Comparison of ENCODE assay signal across 8 cellular contexts in the genomic region with DNA sequence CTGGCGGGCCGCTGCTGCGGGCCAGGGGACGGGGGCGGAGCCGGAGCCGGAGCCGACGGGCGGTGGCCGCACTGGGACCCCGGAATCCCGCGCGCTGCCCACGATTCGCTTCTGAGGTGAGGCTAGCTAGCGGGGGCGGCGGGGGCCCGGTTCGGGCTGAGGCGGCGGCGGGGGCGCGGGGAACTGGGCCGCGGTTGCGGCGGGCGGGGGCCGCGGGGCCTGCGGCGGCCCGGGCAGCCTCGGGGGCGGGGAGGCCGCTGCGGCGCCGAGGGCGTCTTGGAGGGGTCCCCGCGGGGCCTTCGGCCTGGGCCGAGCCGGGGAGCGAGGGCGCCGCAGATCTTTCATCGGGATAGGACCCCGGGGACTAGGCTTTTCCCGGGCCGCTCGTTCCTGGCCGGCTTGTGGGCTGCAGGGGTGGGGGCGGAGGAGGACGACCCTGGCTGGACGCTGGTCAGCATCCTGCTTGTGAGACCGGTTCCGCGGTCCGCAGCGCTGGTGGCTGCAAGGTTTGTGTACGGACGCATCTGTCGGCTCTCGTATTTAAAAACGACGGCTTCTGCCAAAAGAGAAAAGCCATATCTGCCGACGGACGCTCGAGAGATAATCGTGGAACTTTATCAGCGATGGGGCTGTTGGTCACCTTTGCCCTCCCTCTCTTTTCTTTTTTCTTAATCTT. TPM values are rescaled to one million over a fixed set of nuclear protein-coding genes. Genes with fewer than 3 reads are reported as not detected.
DNase-seq lines count a peak whose midpoint lies in the region; ATAC-seq, FAIRE-seq and TF ChIP-seq lines count a peak whose summit lies in the region.

No MANE protein-coding gene starts in this region.

- H3K36me3 Mint-ChIP-seq in activated CD8-positive, alpha-beta T cell treated with anti-CD3 and anti-CD28 coated beads, Interleukin-2, amount 10 ng/mL, durations not matched to agents 7 days and 5 days (ENCODE audit: low read depth): peaks cover 44% of the 10 kb centered on the region

- H3K9ac ChIP-seq in trophoblast cell (ENCODE audit: low read length): peak overlapping the region; percentile 83

- H4K91ac ChIP-seq in trophoblast cell (ENCODE audit: low read depth, low read length): peak overlapping the region; percentile 98

- H3K27me3 Mint-ChIP-seq in activated CD8-positive, alpha-beta T cell treated with anti-CD3 and anti-CD28 coated beads, Interleukin-2, amount 10 ng/mL, durations not matched to agents 7 days and 5 days (ENCODE audit: low read depth): no peaks in the 10 kb centered on the region

- H3K18ac ChIP-seq in trophoblast cell (ENCODE audit: low read length): peak overlapping the region; percentile 97

- peak overlapping the region; percentile 96 for H2BK120ac ChIP-seq in trophoblast cell (ENCODE audit: insufficient read depth, low read length, poor library complexity)

- H3K4me3 Mint-ChIP-seq in activated CD8-positive, alpha-beta T cell treated with anti-CD3 and anti-CD28 coated beads, Interleukin-2, amount 10 ng/mL, durations not matched to agents 7 days and 5 days: peak overlapping the region; percentile 95

- H3K14ac ChIP-seq in trophoblast cell (ENCODE audit: low read length): peak overlapping the region; percentile 97

- ATAC-seq in A549 (peak in 1 of 2 experiments; percentile 41; a peak in 3 of 6 replicates), GM18907 (IDR thresholded peaks at IDR 0.05; ENCODE audit: unreplicated experiment) (peak; percentile 15)
- peak; percentile 3 for ATAC-seq in activated CD8-positive, alpha-beta T cell treated with anti-CD3 and anti-CD28 coated beads, Interleukin-2, amount 10 ng/mL, durations not matched to agents 7 days and 5 days

- H3K4me1 Mint-ChIP-seq in activated CD8-positive, alpha-beta T cell treated with anti-CD3 and anti-CD28 coated beads, Interleukin-2, amount 10 ng/mL, durations not matched to agents 7 days and 5 days (ENCODE audit: low read depth): peaks cover 42% of the 10 kb centered on the region

- DNase-seq in A549 (ENCODE audit: low read depth in 1 of 2, low spot score in 1 of 2): peak in 1 of 2 experiments; percentile 15
- peak; percentile 15 for DNase-seq in HPDE6-E6E7 (ENCODE audit: extremely low spot score)
- peak; percentile 42 for DNase-seq in activated CD8-positive, alpha-beta T cell treated with anti-CD3 and anti-CD28 coated beads, Interleukin-2, amount 10 ng/mL, durations not matched to agents 7 days and 5 days
- DNase-seq in cardiac muscle cell (ENCODE audit: low read depth in 1 of 2, low spot score in 1 of 2): peak; percentile 49 to 78
- DNase-seq in trophoblast cell: peak; percentile 41 to 72
- DNase-seq in NCI-H187 treated with DMSO at 0.1 percent for 48 hours (lab: John Stamatoyannopoulos, UW): no peak
- no peak for DNase-seq in inferior parietal cortex (ENCODE audit: extremely low spot score)

- peak overlapping the region; percentile 96 for H4K12ac ChIP-seq in trophoblast cell (ENCODE audit: low read depth, low read length)

- H4K8ac ChIP-seq in trophoblast cell (ENCODE audit: low read depth, low read length): peak overlapping the region; percentile 98

- TF ChIP-seq POLR2A in A549 (IDR thresholded peaks at IDR 0.05; ENCODE audit: low read length): no peak

- no peak for TF ChIP-seq RAD21 in A549 (conservative IDR thresholded peaks at IDR 0.05 in 1 of 2, IDR thresholded peaks at IDR 0.05 in 1 of 2)

- H3K9me3 ChIP-seq in A549 (no peaks in the 10 kb centered on the region), cardiac muscle cell (ENCODE audit: low read depth) (no peaks in the 10 kb centered on the region), trophoblast cell (ENCODE audit: insufficient read depth, low read depth, low read length) (no peaks in the 10 kb centered on the region)

- H3K4me2 ChIP-seq in A549 (peak overlapping the region; percentile 72), trophoblast cell (ENCODE audit: low read length) (peak overlapping the region; percentile 85)

- peak overlapping the region; percentile 96 for H2BK5ac ChIP-seq in trophoblast cell (ENCODE audit: low read depth, low read length, poor library complexity)

- no peak for FAIRE-seq in A549 (lab: Jason Lieb, UNC)

- TF ChIP-seq CTCF in A549 (IDR thresholded peaks at IDR 0.05) (no peak), cardiac muscle cell (IDR thresholded peaks at IDR 0.05; ENCODE audit: low read depth, low read length) (no peak)

- H3K4me3 ChIP-seq in A549 (peak overlapping the region; percentile 89), cardiac muscle cell (peak overlapping the region; percentile 87), trophoblast cell (ENCODE audit: low read depth, low read length) (peak overlapping the region; percentile 89)

- TF ChIP-seq EP300 in A549 (IDR thresholded peaks at IDR 0.05): no peak

- WGBS in A549 (ENCODE audit: missing lambda C conversion rate): under 1% methylated on average over 15 of the region's 78 CpGs
- no CpG with 5 or more reads among the region's 78 CpGs for WGBS in trophoblast cell (ENCODE audit: extremely low coverage, insufficient coverage, insufficient read length)

- POLR2A ChIA-PET in A549 (lab: Yijun Ruan, JAX): interaction anchor here (1.3 kb wide), 1 partner anchor 47 kb away, joined by 4 read pairs; no protein-coding TSS in a partner anchor
- POLR2A ChIA-PET in activated CD8-positive, alpha-beta T cell treated with anti-CD3 and anti-CD28 coated beads, Interleukin-2, amount 10 ng/mL, durations not matched to agents 7 days and 5 days (lab: Charles Lee): interaction anchor here (1.6 kb wide), 2 partner anchors 17 to 92 kb away, joined by 4 to 5 read pairs; no protein-coding TSS in a partner anchor

- H3K4me1 ChIP-seq in A549: peaks cover 19% of the 10 kb centered on the region; the same call in 2 of the 3 replicates
- H3K4me1 ChIP-seq in cardiac muscle cell (ENCODE audit: low read depth): peaks cover 18% of the 10 kb centered on the region
- H3K4me1 ChIP-seq in trophoblast cell (ENCODE audit: control insufficient read depth in 1 of 2, insufficient read depth in 2 of 2, low read length in 2 of 2): peaks cover 3 to 9% of the 10 kb centered on the region in 2 experiments

- peaks cover 25% of the 10 kb centered on the region for H3K79me2 ChIP-seq in trophoblast cell (ENCODE audit: control insufficient read depth, insufficient read depth, low read length, poor library complexity)

- peaks cover 13% of the 10 kb centered on the region for H3K79me1 ChIP-seq in trophoblast cell (ENCODE audit: low read length)

- H2AFZ ChIP-seq in trophoblast cell (ENCODE audit: insufficient read depth, low read length, poor library complexity): peak overlapping the region; percentile 78

- H3K27ac ChIP-seq in A549 (peak overlapping the region; percentile 93 to 99), cardiac muscle cell (peak overlapping the region; percentile 92), trophoblast cell (ENCODE audit: low read depth, low read length) (peak overlapping the region; percentile 89)

- CTCF ChIA-PET in A549 (lab: Yijun Ruan, JAX): no interaction called here
- CTCF ChIA-PET in activated CD8-positive, alpha-beta T cell treated with anti-CD3 and anti-CD28 coated beads, Interleukin-2, amount 10 ng/mL, durations not matched to agents 7 days and 5 days (lab: Charles Lee): no interaction called here

- no peak overlapping the region for H3K23ac ChIP-seq in trophoblast cell (ENCODE audit: low read length)

- H3K27me3 ChIP-seq in cardiac muscle cell (no peaks in the 10 kb centered on the region), trophoblast cell (ENCODE audit: insufficient read depth, low read length) (no peaks in the 10 kb centered on the region)

- H3K4ac ChIP-seq in trophoblast cell (ENCODE audit: low read depth, low read length): peak overlapping the region; percentile 98

- H3K27ac Mint-ChIP-seq in activated CD8-positive, alpha-beta T cell treated with anti-CD3 and anti-CD28 coated beads, Interleukin-2, amount 10 ng/mL, durations not matched to agents 7 days and 5 days: peak overlapping the region; percentile 91

- H2BK12ac ChIP-seq in trophoblast cell (ENCODE audit: low read length): no peak overlapping the region

- no peaks in the 10 kb centered on the region for H3K36me3 ChIP-seq in cardiac muscle cell
- H3K36me3 ChIP-seq in trophoblast cell (ENCODE audit: control insufficient read depth in 1 of 2, insufficient read depth in 2 of 2, low read length in 2 of 2): peaks cover 0 to 2% of the 10 kb centered on the region in 2 experiments

- H2AK5ac ChIP-seq in trophoblast cell (ENCODE audit: low read length): peak overlapping the region; percentile 86

- no peaks in the 10 kb centered on the region for H3K9me3 Mint-ChIP-seq in activated CD8-positive, alpha-beta T cell treated with anti-CD3 and anti-CD28 coated beads, Interleukin-2, amount 10 ng/mL, durations not matched to agents 7 days and 5 days (ENCODE audit: insufficient read depth)

RNA-seq across cellular contexts. Expression of a gene that starts 0.4 kb away (rescaled TPM):
- 59.7 and 78.6 TPM in 2 replicates for polyA plus RNA-seq in A549 (2011; rRNA removed)
- polyA plus RNA-seq in A549 (2012; cell fraction: cytosol; rRNA removed): 83.5 and 88.0 TPM in 2 replicates
- 176 and 217 TPM in 2 replicates for polyA plus RNA-seq in A549 (2012; cell fraction: nucleus; rRNA removed)
- polyA plus RNA-seq in A549 (2017; fragmentation: RNase III; extraction: RNeasy Plus Mini Kit Qiagen cat#74134 plus additional on column Dnase treatment): 60.3 to 69.5 TPM (median 62.9 TPM) in 3 replicates
- polyA minus RNA-seq in A549 (2011; rRNA and poly(A)+ RNA removed): 41.2 and 51.2 TPM in 2 replicates
- total RNA-seq in activated CD8-positive, alpha-beta T cell treated with anti-CD3 and anti-CD28 coated beads, Interleukin-2, amount 10 ng/mL, durations not matched to agents 7 days and 5 days: 100 to 1,000 TPM; 252 to 255 TPM
- total RNA-seq in cardiac muscle cell: 219 and 230 TPM in 2 replicates
- polyA plus RNA-seq in cardiac muscle cell: 274 and 297 TPM in 2 replicates
- 225 and 238 TPM in 2 replicates for polyA plus RNA-seq in trophoblast cell (2013)

RNA-seq across cellular contexts. Expression of a gene that starts 51.2 kb away (rescaled TPM):
- polyA plus RNA-seq in A549 (2011; rRNA removed): 6.0 and 7.1 TPM in 2 replicates
- polyA plus RNA-seq in A549 (2012; cell fraction: cytosol; rRNA removed): 3.6 and 4.0 TPM in 2 replicates
- 20.6 and 22.1 TPM in 2 replicates for polyA plus RNA-seq in A549 (2012; cell fraction: nucleus; rRNA removed)
- polyA plus RNA-seq in A549 (2017; fragmentation: RNase III; extraction: RNeasy Plus Mini Kit Qiagen cat#74134 plus additional on column Dnase treatment): 3.3 to 5.1 TPM (median 4.4 TPM) in 3 replicates
- polyA minus RNA-seq in A549 (2011; rRNA and poly(A)+ RNA removed): 13.7 and 18.5 TPM in 2 replicates
- 10 to 100 TPM; 88.2 to 93.0 TPM for total RNA-seq in activated CD8-positive, alpha-beta T cell treated with anti-CD3 and anti-CD28 coated beads, Interleukin-2, amount 10 ng/mL, durations not matched to agents 7 days and 5 days
- 19.6 and 31.7 TPM in 2 replicates for total RNA-seq in cardiac muscle cell
- 8.5 and 16.9 TPM in 2 replicates for polyA plus RNA-seq in cardiac muscle cell
- polyA plus RNA-seq in trophoblast cell (2013): 21.3 and 21.9 TPM in 2 replicates

Comparison
In these comparisons a context has a peak if more than half of its experiments do, and no peak if none do; other contexts are left out.
1. DNase-seq: peak in HPDE6-E6E7 (single experiment), activated CD8-positive, alpha-beta T cell treated with anti-CD3 and anti-CD28 coated beads, Interleukin-2, amount 10 ng/mL, durations not matched to agents 7 days and 5 days (single experiment), cardiac muscle cell (2 of 2) and trophoblast cell (2 of 2); none in NCI-H187 treated with DMSO at 0.1 percent for 48 hours (single experiment) and inferior parietal cortex (single experiment).
2. Peak in every context shown above with its lines, with median percentiles within 50 percentile points of each other: H3K27ac ChIP-seq and H3K4me3 ChIP-seq.